ENCODE assay signal across 20 cellular contexts in the genomic region with DNA sequence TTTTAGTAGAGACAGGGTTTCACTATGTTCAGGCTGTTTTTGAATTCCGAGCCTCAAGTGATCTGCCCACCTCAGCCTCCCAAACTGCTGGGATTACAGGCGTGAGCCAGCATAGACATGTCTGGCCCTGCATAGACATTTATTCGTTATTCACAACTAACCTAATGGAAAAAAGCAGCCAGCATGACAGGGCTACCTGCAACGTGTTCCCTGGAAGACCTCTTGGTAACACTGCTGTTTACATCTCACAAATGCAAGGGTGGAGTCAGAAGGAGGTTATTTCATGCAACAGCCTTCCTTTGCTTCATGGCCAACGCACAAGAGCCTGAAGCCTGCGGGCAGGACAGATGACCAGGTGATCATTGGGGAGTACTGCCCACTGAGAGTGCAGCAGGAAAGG. TPM values are rescaled to one million over a fixed set of nuclear protein-coding genes. Genes with fewer than 3 reads are reported as not detected.
DNase-seq lines count a peak whose midpoint lies in the region; ATAC-seq, FAIRE-seq and TF ChIP-seq lines count a peak whose summit lies in the region.
"Had no signal": no experiment of that assay in that cellular context is flagged by ENCODE, and none has a peak within 500 bp of the region (broad histone marks: within the 10 kb centered on the region; RNA-seq: fewer than 3 reads in every experiment).

No MANE protein-coding gene starts in this region.

- H3K27me3 Mint-ChIP-seq in activated T-cell treated with anti-CD3 and anti-CD28 coated beads, Interleukin-2, amount 50 U/mL, for 24 hours = peaks cover 3% of the 10 kb centered on the region

- BruUV-seq in mammary epithelial cell (replicated peaks; lab: Mats Ljungman, UMichigan) = no TSS peak

- dilution Hi-C loops in mammary epithelial cell (cut with HindIII; ENCODE audit: low sequenced_read_pairs) = no loop called here

- intact Hi-C loops in mammary epithelial cell (cut with micrococcal nuclease) = no loop called here
- intact Hi-C loops in kidney (cut with DNase I) = no loop called here

- peak overlapping the region; percentile 37 for H3K27ac Mint-ChIP-seq in activated T-cell treated with anti-CD3 and anti-CD28 coated beads, Interleukin-2, amount 50 U/mL, for 24 hours
- H3K27ac Mint-ChIP-seq: CD4-positive, alpha-beta memory T cell; HFFc6 had no signal

- TF ChIP-seq CTCF in mammary epithelial cell (conservative IDR thresholded peaks at IDR 0.05 in 1 of 2, IDR thresholded peaks at IDR 0.05 in 1 of 2; ENCODE audit: extremely low read depth in 1 of 2, insufficient read depth in 1 of 2, low read depth in 1 of 2, low read length in 2 of 2) (no peak), kidney (IDR thresholded peaks at IDR 0.05; ENCODE audit: borderline replicate concordance, extremely low read depth, insufficient read depth) (no peak)

- in situ Hi-C loops in mammary epithelial cell (cut with MboI; ENCODE audit: low sequenced_read_pairs in 2 of 2) = no loop called here

- DNase-seq in activated T-cell treated with anti-CD3 and anti-CD28 coated beads, Interleukin-2, amount 50 U/mL, for 24 hours = no peak
- DNase-seq in activated T-cell treated with anti-CD3 and anti-CD28 coated beads for 4 hours (no peak), mammary epithelial cell (peak; percentile 53), kidney (no peak), NCI-H82 treated with DMSO at 0.1 percent for 48 hours (lab: John Stamatoyannopoulos, UW; ENCODE audit: unreplicated experiment) (no peak), RCC 7860 (ENCODE audit: low spot score) (no peak), pons (ENCODE audit: low spot score) (no peak)
- DNase-seq: Calu3; CD4-positive, alpha-beta memory T cell; DMS79 treated with DMSO at 0.1 percent for 48 hours; GF-D8; GOT3; H7; HFFc6 had no signal

- H3K27ac ChIP-seq in mammary epithelial cell (ENCODE audit: insufficient read depth, low read depth, low read length) (no peak overlapping the region), kidney (ENCODE audit: low read depth in 2 of 2, low read length in 2 of 2) (peak overlapping the region; percentile 70 to 77)
- H3K27ac ChIP-seq: 22Rv1, BLaER1, HL-60 had no signal

- CTCF ChIA-PET in mammary epithelial cell (lab: Charles Lee; ENCODE audit: low non-redundant PET) = no interaction called here

- FAIRE-seq in kidney (lab: Jason Lieb, UNC) = no peak
- no peak for FAIRE-seq in RCC 7860 (lab: Jason Lieb, UNC)

- no peak overlapping the region for H3K4me3 Mint-ChIP-seq in activated T-cell treated with anti-CD3 and anti-CD28 coated beads, Interleukin-2, amount 50 U/mL, for 24 hours
- H3K4me3 Mint-ChIP-seq: CD14-positive monocyte; CD4-positive, alpha-beta memory T cell; HFFc6 had no signal

- no peaks in the 10 kb centered on the region for H3K27me3 ChIP-seq in mammary epithelial cell (ENCODE audit: insufficient read depth, low read length)
- H3K27me3 ChIP-seq: BLaER1 had no signal

- WGBS in mammary epithelial cell (ENCODE audit: low coverage, missing lambda C conversion rate) = 33% methylated on average over 6 of the region's 6 CpGs

- H3K4me3 ChIP-seq in mammary epithelial cell (replicated peaks in 1 of 3; ENCODE audit: insufficient read depth in 1 of 3, low read depth in 2 of 3, low read length in 3 of 3) (no peak overlapping the region), kidney (ENCODE audit: low read length in 2 of 2) (peak overlapping the region in 1 of 2 donors; percentile 26)
- H3K4me3 ChIP-seq: BLaER1 had no signal

- peak; percentile 53 for ATAC-seq in esophagus mucosa
- ATAC-seq: HCT116 had no signal

- peaks cover 18% of the 10 kb centered on the region for H3K9me3 Mint-ChIP-seq in activated T-cell treated with anti-CD3 and anti-CD28 coated beads, Interleukin-2, amount 50 U/mL, for 24 hours
- H3K9me3 Mint-ChIP-seq: CD4-positive, alpha-beta memory T cell; HFFc6 had no signal

- H4K20me1 ChIP-seq in mammary epithelial cell (ENCODE audit: insufficient read depth, low read length) = no peaks in the 10 kb centered on the region
- H4K20me1 ChIP-seq: BLaER1 had no signal

- H3K36me3 Mint-ChIP-seq in activated T-cell treated with anti-CD3 and anti-CD28 coated beads, Interleukin-2, amount 50 U/mL, for 24 hours (ENCODE audit: low read depth) = peaks cover 15% of the 10 kb centered on the region
- H3K36me3 Mint-ChIP-seq: CD14-positive monocyte; CD4-positive, alpha-beta memory T cell had no signal

- no peak overlapping the region for H3K9ac ChIP-seq in mammary epithelial cell (ENCODE audit: insufficient read depth, low read length)
- no peak overlapping the region for H3K9ac ChIP-seq in kidney (ENCODE audit: low read length in 2 of 2)
- H3K9ac ChIP-seq: BLaER1 had no signal

- peaks cover 6% of the 10 kb centered on the region for H3K36me3 ChIP-seq in mammary epithelial cell (ENCODE audit: insufficient read depth, low read length)
- no peaks in the 10 kb centered on the region for H3K36me3 ChIP-seq in kidney (ENCODE audit: control insufficient read depth in 1 of 2, insufficient read depth in 2 of 2, low read length in 2 of 2)

- peaks cover 100% of the 10 kb centered on the region for H3K79me2 ChIP-seq in mammary epithelial cell (ENCODE audit: insufficient read depth, low read length)

- H3K4me2 ChIP-seq in mammary epithelial cell (ENCODE audit: insufficient read depth, low read depth, low read length) = no peak overlapping the region
- H3K4me2 ChIP-seq: BLaER1 had no signal

- peaks cover 76% of the 10 kb centered on the region for H3K4me1 Mint-ChIP-seq in activated T-cell treated with anti-CD3 and anti-CD28 coated beads, Interleukin-2, amount 50 U/mL, for 24 hours (ENCODE audit: low read depth)

- no peak overlapping the region for H2AFZ ChIP-seq in mammary epithelial cell (ENCODE audit: low read depth, low read length)

- H3K9me3 ChIP-seq in mammary epithelial cell (replicated peaks; ENCODE audit: insufficient read depth, low read length) (no peaks in the 10 kb centered on the region), kidney (ENCODE audit: control insufficient read depth in 1 of 2, low read length in 2 of 2) (no peaks in the 10 kb centered on the region)

- H3K4me1 ChIP-seq in mammary epithelial cell (ENCODE audit: insufficient read depth, low read length) (peaks cover 10% of the 10 kb centered on the region), kidney (ENCODE audit: control insufficient read depth in 1 of 2, insufficient read depth in 1 of 2, low read depth in 1 of 2, low read length in 2 of 2) (peaks cover 8 to 9% of the 10 kb centered on the region in 2 donors)

RNA-seq across cellular contexts. Expression of a gene that starts 9.2 kb away (rescaled TPM):
- total RNA-seq in mammary epithelial cell (100 to 1,000 TPM; 490 to 535 TPM), esophagus mucosa (63.7 TPM), kidney (27.3 TPM)
- polyA plus RNA-seq in mammary epithelial cell (307 TPM), kidney (ENCODE audit: insufficient read depth, low read depth, low replicate concordance) (29.2 TPM)
- polyA minus RNA-seq in mammary epithelial cell = 235 TPM
- polyA plus RNA-seq: CD14-positive monocyte had no signal
